Comparison of ENCODE assay signal across 36 cellular contexts in the genomic region with DNA sequence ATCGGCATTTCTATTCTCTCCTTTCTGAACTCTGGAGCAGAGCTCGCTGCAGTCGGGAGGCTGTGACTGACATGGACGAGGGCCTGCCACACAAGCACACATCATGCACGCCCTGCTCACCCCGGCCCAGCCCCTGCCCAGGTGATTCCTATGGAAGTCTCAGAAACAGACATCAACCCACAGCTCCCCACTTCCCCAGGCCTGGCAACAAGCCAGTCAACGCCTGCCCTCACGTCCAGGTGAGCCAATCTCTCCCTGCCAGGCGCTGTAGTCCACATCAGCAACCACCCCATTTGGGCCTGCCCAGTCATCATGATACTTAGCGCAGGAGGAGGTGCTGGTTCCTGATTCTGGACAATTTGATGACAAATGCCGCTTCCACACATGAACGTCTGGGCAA. TPM values are rescaled to one million over a fixed set of nuclear protein-coding genes. Genes with fewer than 3 reads are reported as not detected.
DNase-seq lines count a peak whose midpoint lies in the region; ATAC-seq, FAIRE-seq and TF ChIP-seq lines count a peak whose summit lies in the region.
"Had no signal": no experiment of that assay in that cellular context is flagged by ENCODE, and none has a peak within 500 bp of the region (broad histone marks: within the 10 kb centered on the region; RNA-seq: fewer than 3 reads in every experiment).

No MANE protein-coding gene starts in this region.

- peaks cover 35% of the 10 kb centered on the region for H3K36me3 Mint-ChIP-seq in activated CD4-positive, alpha-beta T cell treated with anti-CD3 and anti-CD28 coated beads for 36 hours (ENCODE audit: low read depth)
- peaks cover 23% of the 10 kb centered on the region for H3K36me3 Mint-ChIP-seq in activated naive CD8-positive, alpha-beta T cell treated with anti-CD3 and anti-CD28 coated beads for 36 hours

- intact Hi-C loops in activated CD4-positive, alpha-beta T cell treated with anti-CD3 and anti-CD28 coated beads for 36 hours (cut with DNase I, micrococcal nuclease): no loop called here
- intact Hi-C loops in sigmoid colon (cut with DNase I): no loop called here
- intact Hi-C loops in HepG2 (cut with micrococcal nuclease; ENCODE audit: unreplicated experiment): no loop called here

- H3K9me3 ChIP-seq in sigmoid colon (no peaks in the 10 kb centered on the region), HepG2 (ENCODE audit: low read length) (no peaks in the 10 kb centered on the region)
- H3K9me3 ChIP-seq: esophagus squamous epithelium, ovary, Peyer's patch, right atrium auricular region, SJSA1, upper lobe of left lung had no signal

- no peak for FAIRE-seq in HepG2 (lab: Jason Lieb, UNC)
- FAIRE-seq: A204.1, astrocyte, GM12892, GM19239 had no signal

- H2AFZ ChIP-seq in HepG2 (ENCODE audit: low read length): no peak overlapping the region

- BruUV-seq in HepG2 (replicated peaks; lab: Mats Ljungman, UMichigan): no TSS peak

- no peaks in the 10 kb centered on the region for H3K9me3 Mint-ChIP-seq in activated CD4-positive, alpha-beta T cell treated with anti-CD3 and anti-CD28 coated beads for 36 hours (ENCODE audit: low read depth)
- H3K9me3 Mint-ChIP-seq in activated naive CD8-positive, alpha-beta T cell treated with anti-CD3 and anti-CD28 coated beads for 36 hours: no peaks in the 10 kb centered on the region
- H3K9me3 Mint-ChIP-seq: activated naive CD4-positive, alpha-beta T cell treated with anti-CD3 and anti-CD28 coated beads, Interleukin-2, amount 10 ng/mL, durations not matched to agents 7 days and 5 days; naive B cell had no signal

- H4K20me1 ChIP-seq in HepG2 (ENCODE audit: insufficient read depth, low read length): no peaks in the 10 kb centered on the region

- no peak overlapping the region for H3K27ac Mint-ChIP-seq in activated CD4-positive, alpha-beta T cell treated with anti-CD3 and anti-CD28 coated beads for 36 hours
- H3K27ac Mint-ChIP-seq in activated naive CD8-positive, alpha-beta T cell treated with anti-CD3 and anti-CD28 coated beads for 36 hours: peak overlapping the region; percentile 55
- H3K27ac Mint-ChIP-seq: activated naive CD4-positive, alpha-beta T cell treated with anti-CD3 and anti-CD28 coated beads, Interleukin-2, amount 10 ng/mL, durations not matched to agents 7 days and 5 days had no signal

- H3K27me3 ChIP-seq in sigmoid colon (no peaks in the 10 kb centered on the region), HepG2 (ENCODE audit: control insufficient read depth in 1 of 2, insufficient read depth in 2 of 2, low read length in 2 of 2) (no peaks in the 10 kb centered on the region)
- H3K27me3 ChIP-seq: esophagus squamous epithelium, ovary, Peyer's patch, right atrium auricular region, SJSA1, upper lobe of left lung had no signal

- no peaks in the 10 kb centered on the region for H3K27me3 Mint-ChIP-seq in activated CD4-positive, alpha-beta T cell treated with anti-CD3 and anti-CD28 coated beads for 36 hours
- H3K27me3 Mint-ChIP-seq in activated naive CD8-positive, alpha-beta T cell treated with anti-CD3 and anti-CD28 coated beads for 36 hours: no peaks in the 10 kb centered on the region
- H3K27me3 Mint-ChIP-seq: activated naive CD4-positive, alpha-beta T cell treated with anti-CD3 and anti-CD28 coated beads, Interleukin-2, amount 10 ng/mL, durations not matched to agents 7 days and 5 days; naive B cell had no signal

- no peak overlapping the region for H3K4me3 Mint-ChIP-seq in activated CD4-positive, alpha-beta T cell treated with anti-CD3 and anti-CD28 coated beads for 36 hours
- H3K4me3 Mint-ChIP-seq in activated naive CD8-positive, alpha-beta T cell treated with anti-CD3 and anti-CD28 coated beads for 36 hours: no peak overlapping the region
- H3K4me3 Mint-ChIP-seq: activated naive CD4-positive, alpha-beta T cell treated with anti-CD3 and anti-CD28 coated beads, Interleukin-2, amount 10 ng/mL, durations not matched to agents 7 days and 5 days had no signal

- CTCF ChIA-PET in activated CD4-positive, alpha-beta T cell treated with anti-CD3 and anti-CD28 coated beads for 36 hours (lab: Charles Lee): no interaction called here
- CTCF ChIA-PET in HepG2 (lab: Yijun Ruan, JAX; ENCODE audit: low intra/inter-chr PET ratio, low total read pairs): no interaction called here

- TF ChIP-seq EP300 in sigmoid colon (IDR thresholded peaks at IDR 0.05): no peak
- TF ChIP-seq EP300 in HepG2 (IDR thresholded peaks at IDR 0.05; ENCODE audit: low read depth in 2 of 2, low read length in 2 of 2): no peak
- no peak for TF ChIP-seq EP300 in HepG2 (CRISPR knock-in tag; IDR thresholded peaks at IDR 0.05; ENCODE audit: borderline replicate concordance)

- no peaks in the 10 kb centered on the region for H3K4me1 Mint-ChIP-seq in activated CD4-positive, alpha-beta T cell treated with anti-CD3 and anti-CD28 coated beads for 36 hours
- H3K4me1 Mint-ChIP-seq in activated naive CD8-positive, alpha-beta T cell treated with anti-CD3 and anti-CD28 coated beads for 36 hours: no peaks in the 10 kb centered on the region
- H3K4me1 Mint-ChIP-seq: activated naive CD4-positive, alpha-beta T cell treated with anti-CD3 and anti-CD28 coated beads, Interleukin-2, amount 10 ng/mL, durations not matched to agents 7 days and 5 days had no signal

- no peaks in the 10 kb centered on the region for H3K4me1 ChIP-seq in sigmoid colon
- H3K4me1 ChIP-seq in HepG2 (ENCODE audit: insufficient read depth, low read length): no peaks in the 10 kb centered on the region
- H3K4me1 ChIP-seq: Peyer's patch, right atrium auricular region, SJSA1 had no signal

- POLR2A ChIA-PET in activated CD4-positive, alpha-beta T cell treated with anti-CD3 and anti-CD28 coated beads for 36 hours (lab: Charles Lee): no interaction called here
- POLR2A ChIA-PET in HepG2 (lab: Yijun Ruan, JAX): no interaction called here

- peak; percentile 12 for ATAC-seq in activated CD4-positive, alpha-beta T cell treated with anti-CD3 and anti-CD28 coated beads for 36 hours
- ATAC-seq in GM18861 (IDR thresholded peaks at IDR 0.05; ENCODE audit: unreplicated experiment) (no peak), HepG2 (no peak)

- H3K79me2 ChIP-seq in HepG2 (ENCODE audit: insufficient read depth, low read length): no peaks in the 10 kb centered on the region

- H3K4me3 ChIP-seq in sigmoid colon (no peak overlapping the region), HepG2 (replicated peaks in 1 of 3; ENCODE audit: insufficient read depth in 1 of 3, low read depth in 2 of 3, low read length in 3 of 3) (no peak overlapping the region)
- H3K4me3 ChIP-seq: esophagus squamous epithelium, ovary, Peyer's patch, right atrium auricular region, SJSA1, upper lobe of left lung had no signal

- H3K36me3 ChIP-seq in sigmoid colon: peaks cover 31 to 53% (median 35%) of the 10 kb centered on the region in 4 donors
- peaks cover 31 to 49% of the 10 kb centered on the region in 2 experiments for H3K36me3 ChIP-seq in HepG2 (replicated peaks in 1 of 2; ENCODE audit: control insufficient read depth in 1 of 2, insufficient read depth in 2 of 2, low read length in 2 of 2)
- H3K36me3 ChIP-seq: ovary had no signal

- TF ChIP-seq CTCF in sigmoid colon (IDR thresholded peaks at IDR 0.05) (no peak), HepG2 (CRISPR knock-in tag; IDR thresholded peaks at IDR 0.05) (no peak)

- H3K4me2 ChIP-seq in HepG2 (ENCODE audit: low read depth, low read length): no peak overlapping the region

- no peak for DNase-seq in activated CD4-positive, alpha-beta T cell treated with anti-CD3 and anti-CD28 coated beads for 36 hours
- DNase-seq in activated CD4-positive, alpha-beta T cell treated with anti-CD3 and anti-CD28 coated beads for 1 hour: no peak
- DNase-seq in activated naive CD8-positive, alpha-beta T cell treated with anti-CD3 and anti-CD28 coated beads for 36 hours: no peak
- DNase-seq in islet precursor cell: peak; percentile 48
- peak; percentile 60 for DNase-seq in sigmoid colon
- no peak for DNase-seq in HepG2 (ENCODE audit: low spot score)
- DNase-seq in cortex of kidney (lab: John Stamatoyannopoulos, UW): no peak
- DNase-seq: activated CD4-positive, alpha-beta T cell treated with anti-CD3 and anti-CD28 coated beads, Interleukin-2, amount 50 U/mL, for 4 hours; activated naive CD4-positive, alpha-beta T cell treated with anti-CD3 and anti-CD28 coated beads, Interleukin-2, amount 10 ng/mL, durations not matched to agents 7 days and 5 days; cerebellar nuclear complex; DND-41; effector CD8-positive, alpha-beta T cell; esophagus squamous epithelium; GOT3; IMR-90; naive B cell; NCI-H1417 treated with DMSO at 0.1 percent for 48 hours; NCI-H2107; NCI-H510A; NK-92 treated with Interleukin-12 subunit alpha and Interleukin-12 subunit beta, amount 100 ng/mL, for 24 hours; T-helper 1 cell; upper lobe of left lung had no signal

- no peak overlapping the region for H3K9ac ChIP-seq in HepG2 (ENCODE audit: insufficient read depth, low read depth, low read length)

- H3K27ac ChIP-seq in sigmoid colon (no peak overlapping the region), HepG2 (ENCODE audit: extremely low read length, insufficient read depth, low read length) (no peak overlapping the region)
- H3K27ac ChIP-seq: HL-60, ovary, Peyer's patch, right atrium auricular region, SJSA1, upper lobe of left lung had no signal

- TF ChIP-seq POLR2A in sigmoid colon (IDR thresholded peaks at IDR 0.05) (no peak), HepG2 (IDR thresholded peaks at IDR 0.05; ENCODE audit: insufficient read depth in 1 of 2, low read depth in 2 of 2, low read length in 2 of 2) (no peak)

- TF ChIP-seq RAD21 in HepG2 (CRISPR knock-in tag; IDR thresholded peaks at IDR 0.05): no peak

- in situ Hi-C loops in HepG2 (cut with HindIII; ENCODE audit: extremely low pct_ligation_motif_present, low pct_unique_long_range_greater_than_20kb): no loop called here

- 84 to 88% methylated on average over 12 of the region's 12 CpGs for WGBS in sigmoid colon, 2 donors
- 98% methylated on average over 12 of the region's 12 CpGs for WGBS in HepG2 (ENCODE audit: low lambda C conversion rate)

RNA-seq across cellular contexts. Expression of a gene that starts 33.5 kb away (rescaled TPM):
- not detected for total RNA-seq in activated CD4-positive, alpha-beta T cell treated with anti-CD3 and anti-CD28 coated beads for 36 hours
- total RNA-seq in activated naive CD8-positive, alpha-beta T cell treated with anti-CD3 and anti-CD28 coated beads for 36 hours: not detected
- total RNA-seq in sigmoid colon: under 1 TPM; 0.28 to 0.66 (median 0.38) TPM
- under 1 TPM in 1 of 3 donors, not detected in 2; 0.25 TPM for polyA plus RNA-seq in sigmoid colon
- total RNA-seq in HepG2 (2016; rRNA removed; fragmentation: Illumina TruSeq; extraction: Trizol): not detected in 2 replicates
- not detected in 2 replicates for total RNA-seq in HepG2 (2016; cell fraction: cytosol; rRNA removed; fragmentation: Illumina TruSeq; extraction: Trizol; ENCODE audit: low read depth)
- not detected in 2 replicates for total RNA-seq in HepG2 (2016; cell fraction: insoluble cytoplasmic fraction; rRNA removed; fragmentation: Illumina TruSeq; extraction: Trizol)
- not detected in 2 replicates for total RNA-seq in HepG2 (2016; cell fraction: membrane; rRNA removed; fragmentation: Illumina TruSeq; extraction: Trizol)
- not detected in 2 replicates for total RNA-seq in HepG2 (2016; cell fraction: nucleus; rRNA removed; fragmentation: Illumina TruSeq; extraction: Trizol)
- polyA plus RNA-seq in HepG2 (2011; rRNA removed): not detected in 2 replicates
- not detected in 2 replicates for polyA plus RNA-seq in HepG2 (2011; cell fraction: cytosol; rRNA removed)
- polyA plus RNA-seq in HepG2 (2011; cell fraction: nucleus; rRNA removed): not detected in 2 replicates
- not detected in 2 replicates for polyA plus RNA-seq in HepG2 (2012)
- polyA plus RNA-seq in HepG2 (2016; cell fraction: cytosol; fragmentation: Illumina TruSeq; extraction: Trizol; ENCODE audit: low read depth): not detected in 2 replicates
- polyA plus RNA-seq in HepG2 (2016; cell fraction: insoluble cytoplasmic fraction; fragmentation: Illumina TruSeq; extraction: Trizol; ENCODE audit: low read depth): not detected in 2 replicates
- not detected in 2 replicates for polyA plus RNA-seq in HepG2 (2016; cell fraction: membrane; fragmentation: Illumina TruSeq; extraction: Trizol; ENCODE audit: low read depth)
- not detected in 2 replicates for polyA plus RNA-seq in HepG2 (2016; cell fraction: nucleus; fragmentation: Illumina TruSeq; extraction: Trizol; ENCODE audit: insufficient read depth, low read depth)
- not detected in 2 replicates for polyA minus RNA-seq in HepG2 (2011; rRNA and poly(A)+ RNA removed; ENCODE audit: low replicate concordance)
- polyA minus RNA-seq in HepG2 (2011; cell fraction: cytosol; rRNA and poly(A)+ RNA removed): not detected in 2 replicates
- polyA minus RNA-seq in HepG2 (2011; cell fraction: nucleus; rRNA and poly(A)+ RNA removed): not detected in 2 replicates
- total RNA-seq: astrocyte, glomerular endothelial cell, IMR-90, kidney epithelial cell, MCF 10A, Peyer's patch, SJSA1 had no signal
- polyA plus RNA-seq: BJ, IMR-90 had no signal

Comparison
In these comparisons a context has a peak if more than half of its experiments do, and no peak if none do; other contexts are left out.
1. DNase-seq: peak in islet precursor cell (single experiment) and sigmoid colon (single experiment); none in activated CD4-positive, alpha-beta T cell treated with anti-CD3 and anti-CD28 coated beads for 36 hours (single experiment), activated CD4-positive, alpha-beta T cell treated with anti-CD3 and anti-CD28 coated beads for 1 hour (single experiment), activated naive CD8-positive, alpha-beta T cell treated with anti-CD3 and anti-CD28 coated beads for 36 hours (single experiment), HepG2 (single experiment) and cortex of kidney (single experiment).